17 cellular contexts compared by ENCODE assay signal in genomic region chr3:176075491-176075890, GRCh38.
DNase-seq lines count a peak whose midpoint lies in the region; ATAC-seq lines count a peak whose summit lies in the region.
"Had no signal": no experiment of that assay in that cellular context is flagged by ENCODE, and none has a peak within 500 bp of the region (broad histone marks: within the 10 kb centered on the region; RNA-seq: fewer than 3 reads in every experiment).

No MANE protein-coding gene starts in this region.

- 29% methylated on average over 1 of the region's 1 CpG for WGBS in mesenchymal stem cell

- no peaks in the 10 kb centered on the region for H3K36me3 ChIP-seq in mesenchymal stem cell (ENCODE audit: control insufficient read depth in 1 of 2, insufficient read depth in 2 of 2, low read depth in 1 of 2, low read length in 2 of 2)
- H3K36me3 ChIP-seq: BLaER1 had no signal

- H3K9ac ChIP-seq in mesenchymal stem cell (ENCODE audit: low read length): no peak overlapping the region
- H3K9ac ChIP-seq: BLaER1 had no signal

- no peak overlapping the region for H3K4ac ChIP-seq in mesenchymal stem cell (ENCODE audit: low read depth in 1 of 2, low read length in 2 of 2)

- no peak overlapping the region for H3K27ac Mint-ChIP-seq in T-helper 2 cell treated with Interferon-gamma antibody and Interleukin-4, amounts not matched to agents 5 μg/mL and 100 μg/mL, for 36 hours
- H3K27ac Mint-ChIP-seq in activated naive CD4-positive, alpha-beta T cell treated with anti-CD3 and anti-CD28 coated beads, Interleukin-2, amount 50 U/mL, for 72 hours: no peak overlapping the region
- no peak overlapping the region for H3K27ac Mint-ChIP-seq in activated T-helper 17 cell treated with anti-CD3 and anti-CD28 coated beads, Interleukin-2, amount 50 U/mL, for 72 hours
- H3K27ac Mint-ChIP-seq: CD14-positive monocyte; CD4-positive, alpha-beta memory T cell; H9 had no signal

- H3K27me3 ChIP-seq in mesenchymal stem cell (ENCODE audit: control insufficient read depth in 1 of 2, insufficient read depth in 1 of 2, low read length in 2 of 2): no peaks in the 10 kb centered on the region
- H3K27me3 ChIP-seq: BLaER1 had no signal

- H3K14ac ChIP-seq in mesenchymal stem cell (ENCODE audit: low read length in 2 of 2): no peak overlapping the region

- no peak overlapping the region for H2AK5ac ChIP-seq in mesenchymal stem cell (ENCODE audit: low read length, severe bottlenecking)

- DNase-seq in HCEC 1CT (peak; percentile 17), NCI-H1105 treated with DMSO at 0.1 percent for 48 hours (lab: John Stamatoyannopoulos, UW) (peak; percentile 35), fibroblast of gingiva (ENCODE audit: low read depth) (peak; percentile 78), mesenchymal stem cell (peak; percentile 4)
- DNase-seq in T-helper 2 cell treated with Interferon-gamma antibody and Interleukin-4, amounts not matched to agents 5 μg/mL and 100 μg/mL, for 36 hours (ENCODE audit: low spot score): no peak
- no peak for DNase-seq in activated naive CD4-positive, alpha-beta T cell treated with anti-CD3 and anti-CD28 coated beads, Interleukin-2, amount 50 U/mL, for 72 hours (ENCODE audit: low spot score in 2 of 2)
- no peak for DNase-seq in effector CD8-positive, alpha-beta T cell (lab: John Stamatoyannopoulos, UW)
- DNase-seq: 8988T; CD4-positive, alpha-beta memory T cell; DMS153; DMS79; GF-D8; GOT3; H9 had no signal

- H3K18ac ChIP-seq in mesenchymal stem cell (ENCODE audit: low read depth in 1 of 2, low read length in 2 of 2): no peak overlapping the region

- H3K4me3 Mint-ChIP-seq in T-helper 2 cell treated with Interferon-gamma antibody and Interleukin-4, amounts not matched to agents 5 μg/mL and 100 μg/mL, for 36 hours: no peak overlapping the region
- H3K4me3 Mint-ChIP-seq in activated T-helper 17 cell treated with anti-CD3 and anti-CD28 coated beads, Interleukin-2, amount 50 U/mL, for 72 hours: no peak overlapping the region
- H3K4me3 Mint-ChIP-seq: CD14-positive monocyte; CD4-positive, alpha-beta memory T cell; H9 had no signal

- H2BK12ac ChIP-seq in mesenchymal stem cell (ENCODE audit: low read length in 2 of 2): no peak overlapping the region

- no peak for ATAC-seq in activated naive CD4-positive, alpha-beta T cell treated with anti-CD3 and anti-CD28 coated beads, Interleukin-2, amount 50 U/mL, for 72 hours
- no peak for ATAC-seq in activated T-helper 17 cell treated with anti-CD3 and anti-CD28 coated beads, Interleukin-2, amount 50 U/mL, for 72 hours (replicated peaks)

- no peaks in the 10 kb centered on the region for H3K79me1 ChIP-seq in mesenchymal stem cell (replicated peaks; ENCODE audit: low read length, poor library complexity, severe bottlenecking)

- peaks cover 3% of the 10 kb centered on the region for H3K9me3 ChIP-seq in mesenchymal stem cell (ENCODE audit: control insufficient read depth, low read length)
- H3K9me3 ChIP-seq: BLaER1 had no signal

- H2AFZ ChIP-seq in mesenchymal stem cell (ENCODE audit: low read depth, low read length): no peak overlapping the region

- H3K4me1 Mint-ChIP-seq in T-helper 2 cell treated with Interferon-gamma antibody and Interleukin-4, amounts not matched to agents 5 μg/mL and 100 μg/mL, for 36 hours (ENCODE audit: low read depth): no peaks in the 10 kb centered on the region
- H3K4me1 Mint-ChIP-seq in activated T-helper 17 cell treated with anti-CD3 and anti-CD28 coated beads, Interleukin-2, amount 50 U/mL, for 72 hours: no peaks in the 10 kb centered on the region
- H3K4me1 Mint-ChIP-seq: CD14-positive monocyte; CD4-positive, alpha-beta memory T cell; H9 had no signal

- no peak overlapping the region for H3K27ac ChIP-seq in mesenchymal stem cell (ENCODE audit: low read length, poor library complexity, severe bottlenecking)
- H3K27ac ChIP-seq: BLaER1 had no signal

- H3K4me2 ChIP-seq in mesenchymal stem cell (ENCODE audit: low read length, poor library complexity, severe bottlenecking): no peak overlapping the region
- H3K4me2 ChIP-seq: BLaER1 had no signal

- no peak overlapping the region for H3K23ac ChIP-seq in mesenchymal stem cell (ENCODE audit: low read length in 2 of 2)

- no peak overlapping the region for H2BK15ac ChIP-seq in mesenchymal stem cell (ENCODE audit: low read depth, poor library complexity, severe bottlenecking)

- no peak overlapping the region for H2BK120ac ChIP-seq in mesenchymal stem cell (ENCODE audit: low read depth, low read length)

- no peak overlapping the region for H4K8ac ChIP-seq in mesenchymal stem cell (ENCODE audit: low read length)

- no peak overlapping the region for H3K4me3 ChIP-seq in mesenchymal stem cell (ENCODE audit: insufficient read depth in 1 of 2, low read depth in 1 of 2, low read length in 2 of 2)
- H3K4me3 ChIP-seq: BLaER1 had no signal

- H4K91ac ChIP-seq in mesenchymal stem cell (ENCODE audit: low read length): no peak overlapping the region

- H3K9me3 Mint-ChIP-seq in T-helper 2 cell treated with Interferon-gamma antibody and Interleukin-4, amounts not matched to agents 5 μg/mL and 100 μg/mL, for 36 hours: peaks cover 22% of the 10 kb centered on the region
- H3K9me3 Mint-ChIP-seq in activated naive CD4-positive, alpha-beta T cell treated with anti-CD3 and anti-CD28 coated beads, Interleukin-2, amount 50 U/mL, for 72 hours: peaks cover 14 to 15% of the 10 kb centered on the region in 2 donors
- peaks cover 9% of the 10 kb centered on the region for H3K9me3 Mint-ChIP-seq in activated T-helper 17 cell treated with anti-CD3 and anti-CD28 coated beads, Interleukin-2, amount 50 U/mL, for 72 hours
- H3K9me3 Mint-ChIP-seq: H9 had no signal

- no peaks in the 10 kb centered on the region for H3K4me1 ChIP-seq in mesenchymal stem cell (ENCODE audit: control insufficient read depth, insufficient read depth, low read depth, low read length)

- H3K36me3 Mint-ChIP-seq in T-helper 2 cell treated with Interferon-gamma antibody and Interleukin-4, amounts not matched to agents 5 μg/mL and 100 μg/mL, for 36 hours (ENCODE audit: low read depth): no peaks in the 10 kb centered on the region
- no peaks in the 10 kb centered on the region for H3K36me3 Mint-ChIP-seq in activated naive CD4-positive, alpha-beta T cell treated with anti-CD3 and anti-CD28 coated beads, Interleukin-2, amount 50 U/mL, for 72 hours
- H3K36me3 Mint-ChIP-seq in activated T-helper 17 cell treated with anti-CD3 and anti-CD28 coated beads, Interleukin-2, amount 50 U/mL, for 72 hours (ENCODE audit: low read depth): no peaks in the 10 kb centered on the region
- H3K36me3 Mint-ChIP-seq: CD14-positive monocyte; CD4-positive, alpha-beta memory T cell had no signal

- no peaks in the 10 kb centered on the region for H3K27me3 Mint-ChIP-seq in T-helper 2 cell treated with Interferon-gamma antibody and Interleukin-4, amounts not matched to agents 5 μg/mL and 100 μg/mL, for 36 hours (ENCODE audit: low read depth)
- H3K27me3 Mint-ChIP-seq in activated T-helper 17 cell treated with anti-CD3 and anti-CD28 coated beads, Interleukin-2, amount 50 U/mL, for 72 hours: no peaks in the 10 kb centered on the region
- H3K27me3 Mint-ChIP-seq: CD4-positive, alpha-beta memory T cell had no signal

- no peak overlapping the region for H2BK5ac ChIP-seq in mesenchymal stem cell (ENCODE audit: low read depth, low read length, poor library complexity, severe bottlenecking)

Comparison
In these comparisons a context has a peak if more than half of its experiments do, and no peak if none do; other contexts are left out.
1. DNase-seq: peak in HCEC 1CT (single experiment), NCI-H1105 treated with DMSO at 0.1 percent for 48 hours (single experiment), fibroblast of gingiva (single experiment) and mesenchymal stem cell (single experiment); none in T-helper 2 cell treated with Interferon-gamma antibody and Interleukin-4, amounts not matched to agents 5 μg/mL and 100 μg/mL, for 36 hours (single experiment), activated naive CD4-positive, alpha-beta T cell treated with anti-CD3 and anti-CD28 coated beads, Interleukin-2, amount 50 U/mL, for 72 hours (0 of 2) and effector CD8-positive, alpha-beta T cell (single experiment).